15 cellular contexts compared by ENCODE assay signal in the genomic region with DNA sequence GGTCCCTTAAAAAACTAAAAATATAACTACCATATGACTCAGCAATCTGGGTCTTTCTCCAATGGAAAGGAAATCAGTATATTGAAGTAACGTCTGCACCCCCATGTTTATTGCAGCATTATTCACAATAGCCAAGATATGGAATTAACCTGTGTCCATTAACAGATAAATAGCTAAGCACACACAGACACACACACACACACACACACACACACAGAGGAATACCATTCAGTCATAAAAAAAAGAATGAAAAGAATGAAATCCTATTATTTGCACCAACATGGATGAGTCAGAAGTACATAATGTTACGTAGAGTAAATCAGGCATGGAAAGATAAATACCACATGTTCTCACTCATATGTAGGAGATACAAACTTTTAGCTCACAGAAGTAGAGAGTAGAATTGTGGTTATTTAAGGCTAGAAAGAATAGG. TPM values are rescaled to one million over a fixed set of nuclear protein-coding genes. Genes with fewer than 3 reads are reported as not detected.
DNase-seq lines count a peak whose midpoint lies in the region; ATAC-seq and TF ChIP-seq lines count a peak whose summit lies in the region.
"Had no signal": no experiment of that assay in that cellular context is flagged by ENCODE, and none has a peak within 500 bp of the region (broad histone marks: within the 10 kb centered on the region; RNA-seq: fewer than 3 reads in every experiment).

No MANE protein-coding gene starts in this region.

- in situ Hi-C loops in mammary epithelial cell (cut with MboI; ENCODE audit: low sequenced_read_pairs in 2 of 2), result no loop called here

- peak overlapping the region; percentile 29 for H3K27ac ChIP-seq in mammary epithelial cell (ENCODE audit: insufficient read depth, low read depth, low read length)

- CTCF ChIA-PET in AG04449 (lab: Yijun Ruan, JAX), result no interaction called here
- CTCF ChIA-PET in mammary epithelial cell (lab: Charles Lee; ENCODE audit: low non-redundant PET), result no interaction called here

- WGBS in mammary epithelial cell (ENCODE audit: low coverage, missing lambda C conversion rate), result 32% methylated on average over 2 of the region's 2 CpGs

- H3K27me3 ChIP-seq in mammary epithelial cell (ENCODE audit: insufficient read depth, low read length), result no peaks in the 10 kb centered on the region

- no peaks in the 10 kb centered on the region for H3K4me1 ChIP-seq in mammary epithelial cell (ENCODE audit: insufficient read depth, low read length)

- no peaks in the 10 kb centered on the region for H3K36me3 ChIP-seq in mammary epithelial cell (ENCODE audit: insufficient read depth, low read length)

- TF ChIP-seq CTCF in AG04449 (IDR thresholded peaks at IDR 0.05; ENCODE audit: insufficient read depth, low read length, missing control alignments), result no peak
- no peak for TF ChIP-seq CTCF in HFF-Myc (IDR thresholded peaks at IDR 0.05; ENCODE audit: low read depth, low read length, missing control alignments)
- TF ChIP-seq CTCF in mammary epithelial cell (conservative IDR thresholded peaks at IDR 0.05 in 1 of 2, IDR thresholded peaks at IDR 0.05 in 1 of 2; ENCODE audit: extremely low read depth in 1 of 2, insufficient read depth in 1 of 2, low read depth in 1 of 2, low read length in 2 of 2), result no peak

- no TSS peak for BruUV-seq in mammary epithelial cell (replicated peaks; lab: Mats Ljungman, UMichigan)

- no peak overlapping the region for H3K4me3 ChIP-seq in AG04449 (ENCODE audit: low read depth, low read length)
- no peak overlapping the region for H3K4me3 ChIP-seq in HFF-Myc (replicated peaks; ENCODE audit: low read depth, low read length)
- H3K4me3 ChIP-seq in mammary epithelial cell (replicated peaks in 1 of 3; ENCODE audit: insufficient read depth in 1 of 3, low read depth in 2 of 3, low read length in 3 of 3), result no peak overlapping the region

- peak overlapping the region; percentile 49 for H3K4me2 ChIP-seq in mammary epithelial cell (ENCODE audit: insufficient read depth, low read depth, low read length)

- no peak overlapping the region for H3K9ac ChIP-seq in mammary epithelial cell (ENCODE audit: insufficient read depth, low read length)

- DNase-seq in AG04449 (ENCODE audit: low read depth, low spot score) (peak; percentile 54), HFF-Myc (ENCODE audit: extremely low read depth, low read depth) (peak; percentile 27), mammary epithelial cell (peak; percentile 73), left colon (no peak), NCI-H2196 treated with DMSO at 0.1 percent for 48 hours (lab: John Stamatoyannopoulos, UW; ENCODE audit: unreplicated experiment) (no peak), islet precursor cell (no peak)
- no peak for DNase-seq in activated effector memory CD4-positive, alpha-beta T cell treated with anti-CD3 and anti-CD28 coated beads, Interleukin-2, amount 50 U/mL, for 16 hours
- DNase-seq: activated gamma-delta T cell treated with Interleukin-2 at 50 U/mL for 16 hours; effector memory CD4-positive, alpha-beta T cell; KG1; NCI-H2171 treated with DMSO at 0.1 percent for 48 hours; posterior cingulate gyrus; Right ventricle myocardium superior had no signal

- no peaks in the 10 kb centered on the region for H3K79me2 ChIP-seq in mammary epithelial cell (ENCODE audit: insufficient read depth, low read length)

- dilution Hi-C loops in mammary epithelial cell (cut with HindIII; ENCODE audit: low sequenced_read_pairs), result no loop called here

- H3K9me3 ChIP-seq in mammary epithelial cell (replicated peaks; ENCODE audit: insufficient read depth, low read length), result peaks cover 9% of the 10 kb centered on the region

- ATAC-seq in left colon (peak; percentile 36), HG02970 (IDR thresholded peaks at IDR 0.05; ENCODE audit: low FRiP score, unreplicated experiment) (no peak)

- H2AFZ ChIP-seq in mammary epithelial cell (ENCODE audit: low read depth, low read length), result peak overlapping the region; percentile 41

- no peaks in the 10 kb centered on the region for H4K20me1 ChIP-seq in mammary epithelial cell (ENCODE audit: insufficient read depth, low read length)

- POLR2A ChIA-PET in AG04449 (lab: Yijun Ruan, JAX), result no interaction called here

- intact Hi-C loops in mammary epithelial cell (cut with micrococcal nuclease), result no loop called here
- intact Hi-C loops in left colon (cut with DNase I, micrococcal nuclease), result no loop called here

RNA-seq across cellular contexts. Expression of gene KLRK1, which starts 4.6 kb away (rescaled TPM):
- total RNA-seq in mammary epithelial cell, result not detected
- polyA plus RNA-seq in mammary epithelial cell, result not detected
- not detected for polyA minus RNA-seq in mammary epithelial cell
- total RNA-seq in left colon, result 1 to 10 TPM in 1 of 2 donors, under 1 TPM in 1; 0.92 to 1.9 TPM

RNA-seq across cellular contexts. Expression of gene KLRC4, which starts 24.4 kb away (rescaled TPM):
- total RNA-seq in mammary epithelial cell (not detected), left colon (under 1 TPM in 1 of 2 donors, not detected in 1; 0.46 TPM)
- not detected for polyA plus RNA-seq in mammary epithelial cell
- polyA minus RNA-seq in mammary epithelial cell, result not detected
- total RNA-seq: Right ventricle myocardium superior had no signal
- polyA plus RNA-seq: CD14-positive monocyte had no signal

RNA-seq across cellular contexts. Expression of gene KLRC3, which starts 35.2 kb away (rescaled TPM):
- total RNA-seq in mammary epithelial cell (not detected), left colon (not detected)
- not detected for polyA plus RNA-seq in mammary epithelial cell
- polyA minus RNA-seq in mammary epithelial cell, result not detected
- total RNA-seq: Right ventricle myocardium superior had no signal
- polyA plus RNA-seq: CD14-positive monocyte had no signal

RNA-seq across cellular contexts. Expression of gene KLRC2, which starts 50.6 kb away (rescaled TPM):
- not detected for total RNA-seq in mammary epithelial cell
- 0.07 TPM for polyA plus RNA-seq in mammary epithelial cell
- polyA minus RNA-seq in mammary epithelial cell, result not detected
- 1 to 10 TPM in 1 of 2 donors, under 1 TPM in 1; 0.89 to 1.7 TPM for total RNA-seq in left colon
- total RNA-seq: Right ventricle myocardium superior had no signal
- polyA plus RNA-seq: CD14-positive monocyte had no signal

Comparison
In these comparisons a context has a peak if more than half of its experiments do, and no peak if none do; other contexts are left out.
1. DNase-seq: peak in AG04449 (single experiment), HFF-Myc (single experiment) and mammary epithelial cell (single experiment); none in left colon (0 of 2), NCI-H2196 treated with DMSO at 0.1 percent for 48 hours (single experiment), islet precursor cell (single experiment) and activated effector memory CD4-positive, alpha-beta T cell treated with anti-CD3 and anti-CD28 coated beads, Interleukin-2, amount 50 U/mL, for 16 hours (single experiment).